Comparison of ENCODE assay signal across 8 cellular contexts in genomic region chr2:207401338-207401737, GRCh38.
"Had no signal": no experiment of that assay in that cellular context is flagged by ENCODE, and none has a peak within 500 bp of the region (broad histone marks: within the 10 kb centered on the region; RNA-seq: fewer than 3 reads in every experiment).

No MANE protein-coding gene starts in this region.

- H3K27ac ChIP-seq: GM23248 had no signal

- H3K4me3 ChIP-seq: GM23248, K562 had no signal

- ATAC-seq: HepG2, K562 had no signal

- H3K9ac ChIP-seq: GM23248 had no signal

- FAIRE-seq: H1, H54, HepG2, K562 had no signal

- DNase-seq: GM23248, H9, HCEC 1CT, KG1 had no signal
